ENCODE assay signal across 8 cellular contexts in the genomic region with DNA sequence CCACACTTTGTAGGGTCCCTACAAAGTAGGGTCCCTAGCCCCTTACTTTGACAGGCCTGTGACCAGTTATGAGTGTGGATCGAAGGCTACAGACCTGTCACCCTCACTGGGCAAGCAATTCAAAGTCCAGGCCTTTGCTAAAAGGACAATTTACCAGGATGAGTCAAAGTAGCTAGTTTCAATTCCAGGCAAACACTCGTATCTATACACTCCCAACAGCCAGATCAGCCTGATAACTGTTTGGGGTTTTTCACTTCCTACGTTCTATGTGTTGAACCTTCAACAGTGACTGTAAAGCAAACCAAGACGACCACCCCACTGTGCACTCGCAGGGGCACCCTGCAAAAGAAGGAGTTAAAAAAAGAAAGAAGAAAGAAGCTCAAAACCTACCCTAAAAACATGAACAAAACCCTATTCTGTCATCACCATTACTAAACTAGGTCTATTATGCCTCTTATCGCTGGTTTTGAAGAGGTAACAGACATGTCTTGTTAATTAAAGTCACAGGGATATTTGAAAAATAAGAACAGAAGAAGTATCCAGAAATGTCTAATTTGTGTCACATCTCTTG. TPM values are rescaled to one million over a fixed set of nuclear protein-coding genes. Genes with fewer than 3 reads are reported as not detected.
A peak's percentile ranks its signal among the peaks of the same experiment; 100 is the strongest.
DNase-seq lines count a peak whose midpoint lies in the region; ATAC-seq and TF ChIP-seq lines count a peak whose summit lies in the region.

No MANE protein-coding gene starts in this region.

- peaks cover 10% of the 10 kb centered on the region for H3K27me3 Mint-ChIP-seq in activated CD8-positive, alpha-beta T cell treated with anti-CD3 and anti-CD28 coated beads, Interleukin-2, amount 10 ng/mL, durations not matched to agents 7 days and 5 days (ENCODE audit: low read depth)

- no peak for TF ChIP-seq POLR2A in vagina (IDR thresholded peaks at IDR 0.05)

- DNase-seq in heart right ventricle (no peak), Right ventricle myocardium inferior (ENCODE audit: missing footprints) (no peak), lower lobe of right lung (no peak), vagina (ENCODE audit: extremely low spot score in 2 of 2) (no peak), SK-N-DZ (ENCODE audit: low spot score) (no peak), cortex of kidney (lab: John Stamatoyannopoulos, UW) (no peak), cerebellum (ENCODE audit: low spot score) (no peak)
- DNase-seq in activated CD8-positive, alpha-beta T cell treated with anti-CD3 and anti-CD28 coated beads, Interleukin-2, amount 10 ng/mL, durations not matched to agents 7 days and 5 days, result no peak

- CTCF ChIA-PET in activated CD8-positive, alpha-beta T cell treated with anti-CD3 and anti-CD28 coated beads, Interleukin-2, amount 10 ng/mL, durations not matched to agents 7 days and 5 days (lab: Charles Lee), result interaction anchor here (0.8 to 3.6 kb wide), 11 partner anchors 9 to 154 kb away, joined by 3 to 22 read pairs (median 4); a partner anchor contains a TSS

- ATAC-seq in heart right ventricle, result no peak
- ATAC-seq in Right ventricle myocardium inferior, result no peak
- no peak for ATAC-seq in activated CD8-positive, alpha-beta T cell treated with anti-CD3 and anti-CD28 coated beads, Interleukin-2, amount 10 ng/mL, durations not matched to agents 7 days and 5 days
- ATAC-seq in lower lobe of right lung, result no peak

- H3K27ac Mint-ChIP-seq in activated CD8-positive, alpha-beta T cell treated with anti-CD3 and anti-CD28 coated beads, Interleukin-2, amount 10 ng/mL, durations not matched to agents 7 days and 5 days, result peak overlapping the region; percentile 51

- peak overlapping the region; percentile 69 to 98 (median 90) for H3K4me3 ChIP-seq in heart right ventricle
- H3K4me3 ChIP-seq in lower lobe of right lung, result peak overlapping the region; percentile 91
- H3K4me3 ChIP-seq in vagina, result peak overlapping the region; percentile 63 to 83

- H3K36me3 Mint-ChIP-seq in activated CD8-positive, alpha-beta T cell treated with anti-CD3 and anti-CD28 coated beads, Interleukin-2, amount 10 ng/mL, durations not matched to agents 7 days and 5 days (ENCODE audit: low read depth), result peaks cover 14% of the 10 kb centered on the region

- intact Hi-C loops in heart right ventricle (cut with DNase I) (loop anchor here in 4 of 10 donors (2.0 to 10.0 kb wide), 4 partner anchors 59 to 147 kb away; a partner anchor contains a TSS), Right ventricle myocardium inferior (cut with DNase I) (no loop called here), lower lobe of right lung (cut with DNase I) (no loop called here), vagina (cut with DNase I) (loop anchor here (10.0 kb wide), 1 partner anchor 109 kb away; no protein-coding TSS in a partner anchor)

- H3K4me1 Mint-ChIP-seq in activated CD8-positive, alpha-beta T cell treated with anti-CD3 and anti-CD28 coated beads, Interleukin-2, amount 10 ng/mL, durations not matched to agents 7 days and 5 days (ENCODE audit: low read depth), result peaks cover 73% of the 10 kb centered on the region

- H3K4me1 ChIP-seq in heart right ventricle (peaks cover 8 to 76% (median 66%) of the 10 kb centered on the region in 9 donors), lower lobe of right lung (peaks cover 47% of the 10 kb centered on the region), vagina (peaks cover 47% of the 10 kb centered on the region)

- H3K27ac ChIP-seq in heart right ventricle (peak overlapping the region in 9 of 10 donors; percentile 33 to 98 (median 93)), lower lobe of right lung (peak overlapping the region; percentile 18), vagina (no peak overlapping the region)

- H3K27me3 ChIP-seq in heart right ventricle, result no peaks in the 10 kb centered on the region
- no peaks in the 10 kb centered on the region for H3K27me3 ChIP-seq in lower lobe of right lung (ENCODE audit: low read depth)
- no peaks in the 10 kb centered on the region for H3K27me3 ChIP-seq in vagina

- H3K36me3 ChIP-seq in heart right ventricle (peaks cover 0 to 12% (median 0%) of the 10 kb centered on the region in 9 donors), lower lobe of right lung (peaks cover 6% of the 10 kb centered on the region), vagina (no peaks in the 10 kb centered on the region)

- POLR2A ChIA-PET in activated CD8-positive, alpha-beta T cell treated with anti-CD3 and anti-CD28 coated beads, Interleukin-2, amount 10 ng/mL, durations not matched to agents 7 days and 5 days (lab: Charles Lee), result interaction anchor here (1.4 to 1.8 kb wide), 2 partner anchors 44 to 156 kb away, joined by 6 to 8 read pairs; a partner anchor contains a TSS

- no peak for TF ChIP-seq CTCF in heart right ventricle (IDR thresholded peaks at IDR 0.05)
- no peak for TF ChIP-seq CTCF in lower lobe of right lung (IDR thresholded peaks at IDR 0.05)
- TF ChIP-seq CTCF in vagina (IDR thresholded peaks at IDR 0.05), result no peak

- peak overlapping the region; percentile 84 for H3K4me3 Mint-ChIP-seq in activated CD8-positive, alpha-beta T cell treated with anti-CD3 and anti-CD28 coated beads, Interleukin-2, amount 10 ng/mL, durations not matched to agents 7 days and 5 days

- WGBS in heart right ventricle, 2 donors, result 72 to 75% methylated on average over 6 of the region's 6 CpGs

- no peaks in the 10 kb centered on the region for H3K9me3 Mint-ChIP-seq in activated CD8-positive, alpha-beta T cell treated with anti-CD3 and anti-CD28 coated beads, Interleukin-2, amount 10 ng/mL, durations not matched to agents 7 days and 5 days (ENCODE audit: insufficient read depth)

- H3K9me3 ChIP-seq in heart right ventricle (no peaks in the 10 kb centered on the region), lower lobe of right lung (no peaks in the 10 kb centered on the region), vagina (no peaks in the 10 kb centered on the region)

RNA-seq across cellular contexts. Expression of a gene that starts 3.2 kb away (rescaled TPM):
- total RNA-seq in heart right ventricle (10 to 100 TPM; 26.5 to 96.5 (median 41.0) TPM), Right ventricle myocardium inferior (38.8 TPM), lower lobe of right lung (20.2 TPM), vagina (16.9 TPM), cerebellum (33.8 TPM)
- 10 to 100 TPM; 13.8 to 18.2 TPM for polyA plus RNA-seq in heart right ventricle
- total RNA-seq in activated CD8-positive, alpha-beta T cell treated with anti-CD3 and anti-CD28 coated beads, Interleukin-2, amount 10 ng/mL, durations not matched to agents 7 days and 5 days, result 1 to 10 TPM; 8.0 to 8.7 TPM
- 4.0 and 7.0 TPM in 2 replicates for polyA plus RNA-seq in SK-N-DZ (2014; cell fraction: cytosol; rRNA removed)
- polyA plus RNA-seq in SK-N-DZ (2014; cell fraction: nucleus; rRNA removed), result 3.7 and 7.7 TPM in 2 replicates
